Comparison of ENCODE assay signal across 17 cellular contexts in genomic region chr5:103218164-103218563, GRCh38. TPM values are rescaled to one million over a fixed set of nuclear protein-coding genes. Genes with fewer than 3 reads are reported as not detected.
A peak's percentile ranks its signal among the peaks of the same experiment; 100 is the strongest.
DNase-seq lines count a peak whose midpoint lies in the region; FAIRE-seq and TF ChIP-seq lines count a peak whose summit lies in the region.
"Had no signal": no experiment of that assay in that cellular context is flagged by ENCODE, and none has a peak within 500 bp of the region (broad histone marks: within the 10 kb centered on the region; RNA-seq: fewer than 3 reads in every experiment).

No MANE protein-coding gene starts in this region.

- peaks cover 1% of the 10 kb centered on the region for H3K36me3 Mint-ChIP-seq in chondrocyte (ENCODE audit: low read depth)

- H3K4me3 ChIP-seq in kidney (ENCODE audit: low read length in 2 of 2): no peak overlapping the region
- H3K4me3 ChIP-seq: gastrocnemius medialis had no signal

- H3K27me3 Mint-ChIP-seq in chondrocyte (ENCODE audit: low read depth): no peaks in the 10 kb centered on the region
- H3K27me3 Mint-ChIP-seq: activated CD4-positive, alpha-beta memory T cell treated with anti-CD3 and anti-CD28 coated beads for 36 hours; CD4-positive, alpha-beta memory T cell had no signal

- peak; percentile 28 for DNase-seq in HTR-8/SVneo (ENCODE audit: insufficient read length, low spot score)
- no peak for DNase-seq in chondrocyte (ENCODE audit: low spot score)
- DNase-seq in kidney: no peak
- peak; percentile 26 for DNase-seq in smooth muscle cell of the brain vasculature (ENCODE audit: low read depth, low spot score)
- no peak for DNase-seq in SIG-M5 treated with dmso at 0.1 percent for 504 hours (lab: John Stamatoyannopoulos, UW; ENCODE audit: unreplicated experiment)
- no peak for DNase-seq in NCI-H748 (lab: John Stamatoyannopoulos, UW; ENCODE audit: unreplicated experiment)
- DNase-seq in NCI-H510A treated with DMSO at 0.1 percent for 48 hours (lab: John Stamatoyannopoulos, UW): no peak
- DNase-seq in OCI-M2 (lab: John Stamatoyannopoulos, UW; ENCODE audit: unreplicated experiment): no peak
- DNase-seq: activated CD4-positive, alpha-beta memory T cell treated with anti-CD3 and anti-CD28 coated beads for 36 hours; CD4-positive, alpha-beta memory T cell; gastrocnemius medialis; midbrain; NCI-H1105; NCI-H446 treated with DMSO at 0.1 percent for 48 hours; OCI-M1 had no signal

- peaks cover 18% of the 10 kb centered on the region for H3K4me1 Mint-ChIP-seq in chondrocyte (ENCODE audit: low read depth)

- H3K4me3 Mint-ChIP-seq in chondrocyte (ENCODE audit: unreplicated experiment): no peak overlapping the region
- H3K4me3 Mint-ChIP-seq: activated CD4-positive, alpha-beta memory T cell treated with anti-CD3 and anti-CD28 coated beads for 36 hours; CD4-positive, alpha-beta memory T cell had no signal

- H3K9ac ChIP-seq in kidney (ENCODE audit: low read length in 2 of 2): peak overlapping the region in 1 of 2 donors; percentile 12

- H3K27ac ChIP-seq in kidney (ENCODE audit: low read depth in 2 of 2, low read length in 2 of 2): peak overlapping the region; percentile 63 to 65
- H3K27ac ChIP-seq: gastrocnemius medialis, neutrophil had no signal

- no peak for FAIRE-seq in HTR-8/SVneo (lab: Jason Lieb, UNC)
- FAIRE-seq in kidney (lab: Jason Lieb, UNC): peak; percentile 89
- FAIRE-seq: GM12892 had no signal

- no peaks in the 10 kb centered on the region for H3K9me3 ChIP-seq in kidney (ENCODE audit: control insufficient read depth in 1 of 2, low read length in 2 of 2)
- H3K9me3 ChIP-seq: gastrocnemius medialis, neutrophil had no signal

- TF ChIP-seq CTCF in chondrocyte (IDR thresholded peaks at IDR 0.05) (no peak), kidney (IDR thresholded peaks at IDR 0.05; ENCODE audit: borderline replicate concordance, extremely low read depth, insufficient read depth) (no peak)

- peaks cover 4% of the 10 kb centered on the region for H3K9me3 Mint-ChIP-seq in chondrocyte (ENCODE audit: low read depth)

- intact Hi-C loops in kidney (cut with DNase I): no loop called here

- peak overlapping the region; percentile 54 for H3K27ac Mint-ChIP-seq in chondrocyte (ENCODE audit: unreplicated experiment)
- H3K27ac Mint-ChIP-seq: activated CD4-positive, alpha-beta memory T cell treated with anti-CD3 and anti-CD28 coated beads for 36 hours had no signal

- H3K4me1 ChIP-seq in kidney (ENCODE audit: control insufficient read depth in 1 of 2, insufficient read depth in 1 of 2, low read depth in 1 of 2, low read length in 2 of 2): peaks cover 0 to 4% of the 10 kb centered on the region in 2 donors
- H3K4me1 ChIP-seq: gastrocnemius medialis had no signal

- no peaks in the 10 kb centered on the region for H3K36me3 ChIP-seq in kidney (ENCODE audit: control insufficient read depth in 1 of 2, insufficient read depth in 2 of 2, low read length in 2 of 2)
- H3K36me3 ChIP-seq: gastrocnemius medialis, neutrophil had no signal

RNA-seq across cellular contexts. Expression of gene MACIR, which starts 40.4 kb away (rescaled TPM):
- total RNA-seq in chondrocyte: 10.2 to 16.9 TPM (median 16.0 TPM) in 3 replicates
- 7.1 TPM for total RNA-seq in kidney
- 7.4 TPM for polyA plus RNA-seq in kidney (ENCODE audit: insufficient read depth, low read depth, low replicate concordance)

Comparison
In these comparisons a context has a peak if more than half of its experiments do, and no peak if none do; other contexts are left out.
1. DNase-seq: peak in HTR-8/SVneo (single experiment) and smooth muscle cell of the brain vasculature (single experiment); none in chondrocyte (single experiment), kidney (single experiment), SIG-M5 treated with dmso at 0.1 percent for 504 hours (single experiment), NCI-H748 (single experiment), NCI-H510A treated with DMSO at 0.1 percent for 48 hours (single experiment) and OCI-M2 (single experiment).